Comparison of ENCODE assay signal across 15 cellular contexts in genomic region chr13:73730014-73730413, GRCh38.
DNase-seq lines count a peak whose midpoint lies in the region; ATAC-seq and TF ChIP-seq lines count a peak whose summit lies in the region.
"Had no signal": no experiment of that assay in that cellular context is flagged by ENCODE, and none has a peak within 500 bp of the region (broad histone marks: within the 10 kb centered on the region; RNA-seq: fewer than 3 reads in every experiment).

No MANE protein-coding gene starts in this region.

- H3K4me3 Mint-ChIP-seq in GM23338 (no peak overlapping the region), endothelial cell (ENCODE audit: unreplicated experiment) (no peak overlapping the region)
- H3K4me3 Mint-ChIP-seq in effector memory CD8-positive, alpha-beta T cell, result no peak overlapping the region
- H3K4me3 Mint-ChIP-seq: CD8-positive, alpha-beta memory T cell; IgD-negative memory B cell had no signal

- no peak overlapping the region for H2AFZ ChIP-seq in GM23338

- H3K36me3 Mint-ChIP-seq in GM23338 (ENCODE audit: low read depth) (no peaks in the 10 kb centered on the region), endothelial cell (ENCODE audit: low read depth, unreplicated experiment) (no peaks in the 10 kb centered on the region)
- H3K36me3 Mint-ChIP-seq in effector memory CD8-positive, alpha-beta T cell (ENCODE audit: insufficient read depth), result peaks cover 14% of the 10 kb centered on the region

- H3K4me3 ChIP-seq in GM23338, result no peak overlapping the region
- no peak overlapping the region for H3K4me3 ChIP-seq in mesendoderm (ENCODE audit: low read length)
- H3K4me3 ChIP-seq: A549 had no signal

- peak overlapping the region; percentile 40 for H3K18ac ChIP-seq in mesendoderm (ENCODE audit: low read length)

- no peak overlapping the region for H3K56ac ChIP-seq in mesendoderm (ENCODE audit: low read length)

- H2BK120ac ChIP-seq in mesendoderm (ENCODE audit: low read depth, low read length), result no peak overlapping the region

- H4K5ac ChIP-seq in mesendoderm (ENCODE audit: low read length), result no peak overlapping the region

- H3K9me3 Mint-ChIP-seq in GM23338, result no peaks in the 10 kb centered on the region
- no peaks in the 10 kb centered on the region for H3K9me3 Mint-ChIP-seq in effector memory CD8-positive, alpha-beta T cell
- no peaks in the 10 kb centered on the region for H3K9me3 Mint-ChIP-seq in endothelial cell (ENCODE audit: unreplicated experiment)
- H3K9me3 Mint-ChIP-seq: CD8-positive, alpha-beta memory T cell; IgD-negative memory B cell had no signal

- no peak overlapping the region for H3K9ac ChIP-seq in mesendoderm (ENCODE audit: low read length)

- H3K36me3 ChIP-seq in GM23338 (ENCODE audit: insufficient read depth), result no peaks in the 10 kb centered on the region
- H3K36me3 ChIP-seq in mesendoderm (ENCODE audit: control insufficient read depth, insufficient read depth, low read length), result no peaks in the 10 kb centered on the region
- H3K36me3 ChIP-seq: BE2C had no signal

- H2AK5ac ChIP-seq in mesendoderm (ENCODE audit: low read length), result no peak overlapping the region

- peaks cover 3% of the 10 kb centered on the region; the same call in 1 of the 2 replicates for H3K27me3 ChIP-seq in GM23338 (ENCODE audit: insufficient read depth)
- no peaks in the 10 kb centered on the region for H3K27me3 ChIP-seq in mesendoderm (ENCODE audit: insufficient read depth, low read length, poor library complexity)
- H3K27me3 ChIP-seq: BE2C had no signal

- no peak overlapping the region for H2BK15ac ChIP-seq in mesendoderm (replicated peaks; ENCODE audit: low read depth)

- no peaks in the 10 kb centered on the region for H4K20me1 ChIP-seq in GM23338 (replicated peaks; ENCODE audit: insufficient read depth)

- H3K9me2 ChIP-seq in GM23338 (ENCODE audit: insufficient read depth), result no peaks in the 10 kb centered on the region

- H3K79me2 ChIP-seq in GM23338 (replicated peaks; ENCODE audit: insufficient read depth) (no peaks in the 10 kb centered on the region), mesendoderm (ENCODE audit: control insufficient read depth, insufficient read depth, low read length) (no peaks in the 10 kb centered on the region)

- H3K23ac ChIP-seq in mesendoderm (ENCODE audit: low read length), result no peak overlapping the region

- H3K27ac ChIP-seq in GM23338 (ENCODE audit: low read depth), result no peak overlapping the region
- no peak overlapping the region for H3K27ac ChIP-seq in mesendoderm (ENCODE audit: low read depth, low read length)
- H3K27ac ChIP-seq: A549, C4-2B had no signal

- no peaks in the 10 kb centered on the region for H3K79me1 ChIP-seq in mesendoderm (ENCODE audit: low read length)

- H2BK5ac ChIP-seq in mesendoderm (ENCODE audit: low read length), result no peak overlapping the region

- H3K4me1 Mint-ChIP-seq in GM23338, result peaks cover 25% of the 10 kb centered on the region
- peaks cover 11 to 21% of the 10 kb centered on the region in 2 donors for H3K4me1 Mint-ChIP-seq in effector memory CD8-positive, alpha-beta T cell (ENCODE audit: low read depth in 2 of 2)
- H3K4me1 Mint-ChIP-seq in endothelial cell (ENCODE audit: unreplicated experiment), result no peaks in the 10 kb centered on the region

- no peaks in the 10 kb centered on the region for H3F3A ChIP-seq in GM23338 (replicated peaks; ENCODE audit: low read depth)

- H4K8ac ChIP-seq in mesendoderm (ENCODE audit: low read depth, low read length), result no peak overlapping the region

- H3K4ac ChIP-seq in mesendoderm (ENCODE audit: low read depth, low read length), result no peak overlapping the region

- WGBS in mesendoderm (ENCODE audit: extremely low coverage, insufficient coverage, low lambda C conversion rate), result no CpG with 5 or more reads among the region's 5 CpGs

- H3K27ac Mint-ChIP-seq in GM23338 (no peak overlapping the region), endothelial cell (ENCODE audit: unreplicated experiment) (no peak overlapping the region)
- H3K27ac Mint-ChIP-seq in effector memory CD8-positive, alpha-beta T cell, result peak overlapping the region; percentile 7 to 52

- peak; percentile 38; the same call in 2 of the 3 replicates for ATAC-seq in GM23338
- ATAC-seq in effector memory CD8-positive, alpha-beta T cell (replicated peaks), result no peak
- ATAC-seq: A549 had no signal

- H3K4me2 ChIP-seq in GM23338 (0 out of 2 replicates have a peak overlapping the region, but pooled peaks have one; percentile 20), mesendoderm (ENCODE audit: low read length) (no peak overlapping the region)
- H3K4me2 ChIP-seq: A549 had no signal

- DNase-seq in GM23338 (ENCODE audit: low spot score), result no peak
- DNase-seq in effector memory CD8-positive, alpha-beta T cell, result no peak
- peak; percentile 16 for DNase-seq in mesendoderm
- no peak for DNase-seq in NCI-H128 (lab: John Stamatoyannopoulos, UW; ENCODE audit: unreplicated experiment)
- DNase-seq in endothelial cell (ENCODE audit: low spot score), result no peak
- no peak for DNase-seq in NCI-H1105 (lab: John Stamatoyannopoulos, UW)
- DNase-seq: BE2C; Caco-2; CD8-positive, alpha-beta memory T cell; DND-41; GF-D8; H7 had no signal

- TF ChIP-seq CTCF in GM23338 (conservative IDR thresholded peaks at IDR 0.05; ENCODE audit: low read depth in 2 of 2) (no peak), endothelial cell (IDR thresholded peaks at IDR 0.05; ENCODE audit: unreplicated experiment) (no peak)

- H3K27me3 Mint-ChIP-seq in GM23338 (ENCODE audit: insufficient read depth, low read depth, poor library complexity) (peaks cover 3% of the 10 kb centered on the region), endothelial cell (ENCODE audit: unreplicated experiment) (no peaks in the 10 kb centered on the region)
- no peaks in the 10 kb centered on the region for H3K27me3 Mint-ChIP-seq in effector memory CD8-positive, alpha-beta T cell
- H3K27me3 Mint-ChIP-seq: CD8-positive, alpha-beta memory T cell; IgD-negative memory B cell had no signal

- H3K4me1 ChIP-seq in GM23338 (ENCODE audit: insufficient read depth), result peaks cover 9% of the 10 kb centered on the region; the same call in 1 of the 2 replicates
- peaks cover 2% of the 10 kb centered on the region for H3K4me1 ChIP-seq in mesendoderm (ENCODE audit: control insufficient read depth, low read depth, low read length)
- H3K4me1 ChIP-seq: A549, BE2C, Caco-2 had no signal

TF ChIP-seq in GM23338, 12 proteins besides CTCF, POLR2A, EP300 and RAD21 (continues in another document):
- TF ChIP-seq ZNF114 (CRISPR knock-in tag; IDR thresholded peaks at IDR 0.05), result no peak
- TF ChIP-seq JUNB (IDR thresholded peaks at IDR 0.05; ENCODE audit: unreplicated experiment), result no peak
- TF ChIP-seq ZNF331 (CRISPR knock-in tag; IDR thresholded peaks at IDR 0.05; ENCODE audit: low read depth), result no peak
- no peak for TF ChIP-seq NANOG (IDR thresholded peaks at IDR 0.05; ENCODE audit: borderline replicate concordance)
- TF ChIP-seq STAT1 (IDR thresholded peaks at IDR 0.05; ENCODE audit: unreplicated experiment), result no peak

Comparison
In these comparisons a context has a peak if more than half of its experiments do, and no peak if none do; other contexts are left out.
1. H3K27ac Mint-ChIP-seq: peak in effector memory CD8-positive, alpha-beta T cell (2 of 2); none in GM23338 (single experiment) and endothelial cell (single experiment).